16 cellular contexts compared by ENCODE assay signal in the genomic region with DNA sequence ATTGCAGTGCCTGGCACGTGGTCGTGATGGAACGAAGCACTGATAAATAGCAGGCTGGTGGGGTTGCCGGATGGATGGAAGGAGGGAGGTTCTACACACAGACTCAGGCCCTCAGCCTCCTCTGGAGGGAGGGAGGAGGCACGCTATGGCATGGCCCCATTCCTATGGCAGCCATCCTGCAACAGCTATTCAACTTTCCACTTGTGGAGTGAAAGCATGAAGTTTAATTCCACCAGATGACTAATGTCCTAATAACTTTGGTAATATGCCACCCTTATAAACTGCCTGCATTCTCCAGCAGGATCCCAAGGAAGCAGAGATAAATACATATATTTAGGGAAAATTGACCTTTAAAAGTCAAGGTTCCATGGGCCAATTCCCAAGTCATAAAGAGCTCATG.
DNase-seq lines count a peak whose midpoint lies in the region; ATAC-seq and TF ChIP-seq lines count a peak whose summit lies in the region.
"Had no signal": no experiment of that assay in that cellular context is flagged by ENCODE, and none has a peak within 500 bp of the region (broad histone marks: within the 10 kb centered on the region; RNA-seq: fewer than 3 reads in every experiment).

No MANE protein-coding gene starts in this region.

- TF ChIP-seq CTCF in thoracic aorta (IDR thresholded peaks at IDR 0.05) (no peak), nephron progenitor cell (IDR thresholded peaks at IDR 0.05) (no peak), type B pancreatic cell (conservative IDR thresholded peaks at IDR 0.05) (no peak)

- H3K36me3 Mint-ChIP-seq in nephron progenitor cell (ENCODE audit: low read depth) (no peaks in the 10 kb centered on the region), type B pancreatic cell (peaks cover 25% of the 10 kb centered on the region)
- H3K36me3 Mint-ChIP-seq: natural killer cell had no signal

- H3K27ac Mint-ChIP-seq in nephron progenitor cell (no peak overlapping the region), type B pancreatic cell (no peak overlapping the region)
- H3K27ac Mint-ChIP-seq: activated CD8-positive, alpha-beta T cell treated with anti-CD3 and anti-CD28 coated beads for 36 hours; natural killer cell had no signal

- H3F3A ChIP-seq in GM23248 (ENCODE audit: insufficient read depth): peaks cover 51% of the 10 kb centered on the region

- DNase-seq in GM23248 (peak; percentile 85), astrocyte of the hippocampus (ENCODE audit: low read depth, low spot score) (peak; percentile 69), foreskin melanocyte (peak; percentile 95), thoracic aorta (ENCODE audit: low spot score) (no peak), NOMO-1 treated with dmso at 0.1 percent for 144 hours (lab: John Stamatoyannopoulos, UW; ENCODE audit: unreplicated experiment) (no peak), nephron progenitor cell (no peak), type B pancreatic cell (ENCODE audit: extremely low spot score, unreplicated experiment) (no peak)
- DNase-seq: activated CD8-positive, alpha-beta T cell treated with anti-CD3 and anti-CD28 coated beads for 36 hours; DMS79; GOT3; natural killer cell; NCI-H2029 treated with DMSO at 0.1 percent for 48 hours; NCI-H524; testis had no signal

- in situ Hi-C loops in GM23248 (cut with MboI): no loop called here

- H3K27me3 Mint-ChIP-seq in nephron progenitor cell (ENCODE audit: low read depth, poor library complexity) (peaks cover 6% of the 10 kb centered on the region), type B pancreatic cell (no peaks in the 10 kb centered on the region)

- H3K4me3 ChIP-seq in GM23248 (no peak overlapping the region), thoracic aorta (no peak overlapping the region)
- H3K4me3 ChIP-seq: testis had no signal

- H2AFZ ChIP-seq in GM23248: no peak overlapping the region

- H3K4me3 Mint-ChIP-seq in nephron progenitor cell (no peak overlapping the region), type B pancreatic cell (no peak overlapping the region)
- H3K4me3 Mint-ChIP-seq: activated CD8-positive, alpha-beta T cell treated with anti-CD3 and anti-CD28 coated beads for 36 hours; CD14-positive monocyte; natural killer cell had no signal

- H3K9me3 Mint-ChIP-seq in nephron progenitor cell (no peaks in the 10 kb centered on the region), type B pancreatic cell (no peaks in the 10 kb centered on the region)
- H3K9me3 Mint-ChIP-seq: activated CD8-positive, alpha-beta T cell treated with anti-CD3 and anti-CD28 coated beads for 36 hours had no signal

- ATAC-seq in thoracic aorta (ENCODE audit: insufficient number of reproducible peaks, low FRiP score, low read depth) (no peak), HG03045 (IDR thresholded peaks at IDR 0.05; ENCODE audit: unreplicated experiment) (no peak)
- ATAC-seq: activated CD8-positive, alpha-beta T cell treated with anti-CD3 and anti-CD28 coated beads for 36 hours; natural killer cell had no signal

- H3K27ac ChIP-seq in GM23248 (peak overlapping the region; percentile 77), thoracic aorta (peak overlapping the region; percentile 62 to 86)
- H3K27ac ChIP-seq: testis had no signal

- H3K36me3 ChIP-seq in GM23248 (ENCODE audit: low read depth): peaks cover 35% of the 10 kb centered on the region
- peaks cover 18% of the 10 kb centered on the region for H3K36me3 ChIP-seq in thoracic aorta

- H3K9me3 ChIP-seq in GM23248 (ENCODE audit: low read depth) (no peaks in the 10 kb centered on the region), thoracic aorta (no peaks in the 10 kb centered on the region)
- H3K9me3 ChIP-seq: testis had no signal

- H3K27me3 ChIP-seq in GM23248 (replicated peaks; ENCODE audit: insufficient read depth) (no peaks in the 10 kb centered on the region), thoracic aorta (replicated peaks; ENCODE audit: insufficient read depth) (no peaks in the 10 kb centered on the region)
- H3K27me3 ChIP-seq: testis had no signal

- H3K79me2 ChIP-seq in GM23248 (ENCODE audit: insufficient read depth): no peaks in the 10 kb centered on the region

- 28 to 39% methylated on average over 5 of the region's 5 CpGs for WGBS in GM23248 (ENCODE audit: low coverage in 1 of 2, low lambda C conversion rate in 2 of 2, missing lambda C conversion rate in 2 of 2), 2 experiments

- H3K4me1 Mint-ChIP-seq in nephron progenitor cell (peaks cover 22% of the 10 kb centered on the region), type B pancreatic cell (ENCODE audit: unreplicated experiment) (peaks cover 20% of the 10 kb centered on the region)
- H3K4me1 Mint-ChIP-seq: natural killer cell had no signal

- peak overlapping the region; percentile 64 for H3K4me2 ChIP-seq in GM23248 (ENCODE audit: unreplicated experiment)

- H3K4me1 ChIP-seq in GM23248 (ENCODE audit: insufficient read depth): peaks cover 51% of the 10 kb centered on the region
- H3K4me1 ChIP-seq in thoracic aorta (ENCODE audit: control insufficient read depth in 1 of 2, low read depth in 2 of 2): peaks cover 38 to 63% of the 10 kb centered on the region in 2 donors

- no peaks in the 10 kb centered on the region for H4K20me1 ChIP-seq in GM23248 (ENCODE audit: insufficient read depth)

- H3K9ac ChIP-seq in GM23248: peak overlapping the region; percentile 26

- no peaks in the 10 kb centered on the region for H3K9me2 ChIP-seq in GM23248 (ENCODE audit: insufficient read depth)

Comparison
In these comparisons a context has a peak if more than half of its experiments do, and no peak if none do; other contexts are left out.
1. DNase-seq: peak in GM23248 (single experiment), astrocyte of the hippocampus (single experiment) and foreskin melanocyte (single experiment); none in thoracic aorta (single experiment), NOMO-1 treated with dmso at 0.1 percent for 144 hours (single experiment), nephron progenitor cell (single experiment) and type B pancreatic cell (single experiment).